Comparison of ENCODE assay signal across 8 cellular contexts in genomic region chr1:15304708-15305326, GRCh38. TPM values are rescaled to one million over a fixed set of nuclear protein-coding genes. Genes with fewer than 3 reads are reported as not detected.
DNase-seq lines count a peak whose midpoint lies in the region; ATAC-seq, FAIRE-seq and TF ChIP-seq lines count a peak whose summit lies in the region.

No MANE protein-coding gene starts in this region.

- no peak overlapping the region for H2AFZ ChIP-seq in astrocyte (ENCODE audit: low read depth, low read length)

- H3K4me3 ChIP-seq in astrocyte (ENCODE audit: insufficient read depth, low read depth, low read length), result no peak overlapping the region

- FAIRE-seq in astrocyte (lab: Jason Lieb, UNC), result peak; percentile 5

- H3K79me2 ChIP-seq in astrocyte (ENCODE audit: insufficient read depth, low read length), result no peaks in the 10 kb centered on the region

- H3K36me3 Mint-ChIP-seq in astrocyte (ENCODE audit: low read depth, unreplicated experiment), result peaks cover 4% of the 10 kb centered on the region

- H4K20me1 ChIP-seq in astrocyte (ENCODE audit: insufficient read depth, low read length), result no peaks in the 10 kb centered on the region

- H3K36me3 ChIP-seq in astrocyte (ENCODE audit: insufficient read depth, low read length), result no peaks in the 10 kb centered on the region

- no peaks in the 10 kb centered on the region for H3K9me3 ChIP-seq in astrocyte (ENCODE audit: insufficient read depth, low read depth, low read length)

- H3K4me3 Mint-ChIP-seq in astrocyte (ENCODE audit: unreplicated experiment), result no peak overlapping the region

- no peaks in the 10 kb centered on the region for H3K27me3 ChIP-seq in astrocyte (ENCODE audit: insufficient read depth, low read length)

- peaks cover 6% of the 10 kb centered on the region for H3K27me3 Mint-ChIP-seq in astrocyte (ENCODE audit: low read depth, unreplicated experiment)

- peak overlapping the region; percentile 22 for H3K4me2 ChIP-seq in astrocyte (ENCODE audit: low read length)

- no peak overlapping the region for H3K27ac Mint-ChIP-seq in astrocyte (ENCODE audit: unreplicated experiment)

- DNase-seq in Daoy (ENCODE audit: low read depth), result peak; percentile 57
- peak; percentile 54 for DNase-seq in M059J (ENCODE audit: low read depth)
- peak; percentile 12 to 56 (median 48) for DNase-seq in T-helper 2 cell
- DNase-seq in astrocyte (ENCODE audit: low read depth), result no peak
- peak; percentile 83 for DNase-seq in iPS-NIHi7 (ENCODE audit: extremely low spot score)
- peak; percentile 34 to 60 for DNase-seq in stimulated activated CD4-positive, alpha-beta T cell treated with anti-CD3 and anti-CD28 coated beads, Interleukin-15, amount 100 ng/mL, for 1 hour (ENCODE audit: low read depth in 1 of 2, low spot score in 1 of 2)

- peaks cover 13% of the 10 kb centered on the region for H3K9me3 Mint-ChIP-seq in astrocyte (ENCODE audit: unreplicated experiment)

- peaks cover 6% of the 10 kb centered on the region for H3K4me1 ChIP-seq in astrocyte (ENCODE audit: insufficient read depth, low read length)

- H3K9ac ChIP-seq in astrocyte (ENCODE audit: low read length), result no peak overlapping the region

- peak; percentile 84 for TF ChIP-seq CTCF in astrocyte (IDR thresholded peaks at IDR 0.05; ENCODE audit: insufficient read depth, low read depth, low read length)

- no peak for ATAC-seq in GM19467 (IDR thresholded peaks at IDR 0.05; ENCODE audit: unreplicated experiment)
- ATAC-seq in GM18873 (IDR thresholded peaks at IDR 0.05; ENCODE audit: low FRiP score, unreplicated experiment), result no peak

- H3K4me1 Mint-ChIP-seq in astrocyte (ENCODE audit: low read depth, unreplicated experiment), result no peaks in the 10 kb centered on the region

- H3K27ac ChIP-seq in astrocyte (ENCODE audit: low read depth, low read length), result no peak overlapping the region

RNA-seq across cellular contexts. Expression of gene FHAD1, which starts 57.8 kb away (rescaled TPM):
- total RNA-seq in Daoy (2014; rRNA removed; shearing (Covaris generic)), result 1.0 and 4.8 TPM in 2 replicates
- total RNA-seq in M059J (2014; rRNA removed; shearing (Covaris generic)), result 0.64 and 1.3 TPM in 2 replicates
- 0.25 TPM in 1 of 2 replicates, not detected in the other for total RNA-seq in astrocyte
